In genomic region chr15:76181705-76182107, GRCh38 we compare ENCODE assay signal across 10 cellular contexts.
DNase-seq lines count a peak whose midpoint lies in the region; ATAC-seq and TF ChIP-seq lines count a peak whose summit lies in the region.
"Had no signal": no experiment of that assay in that cellular context is flagged by ENCODE, and none has a peak within 500 bp of the region (broad histone marks: within the 10 kb centered on the region; RNA-seq: fewer than 3 reads in every experiment).

No MANE protein-coding gene starts in this region.

- H3K27me3 Mint-ChIP-seq in activated naive CD8-positive, alpha-beta T cell treated with anti-CD3 and anti-CD28 coated beads, Interleukin-2, amount 50 U/mL, for 24 hours: peaks cover 63% of the 10 kb centered on the region

- H3K36me3 Mint-ChIP-seq in activated naive CD8-positive, alpha-beta T cell treated with anti-CD3 and anti-CD28 coated beads, Interleukin-2, amount 50 U/mL, for 24 hours (ENCODE audit: low read depth): no peaks in the 10 kb centered on the region

- DNase-seq in GM06990 (ENCODE audit: extremely low read depth, insufficient read length) (peak; percentile 49), NCI-H128 (lab: John Stamatoyannopoulos, UW; ENCODE audit: unreplicated experiment) (no peak), HUDEP-2 (lab: John Stamatoyannopoulos, UW; ENCODE audit: unreplicated experiment in 76 of 76) (no peak), amygdala (lab: John Stamatoyannopoulos, UW) (no peak)
- peak; percentile 18 for DNase-seq in activated naive CD8-positive, alpha-beta T cell treated with anti-CD3 and anti-CD28 coated beads, Interleukin-2, amount 50 U/mL, for 24 hours
- DNase-seq: NCI-H1092 treated with DMSO at 0.1 percent for 48 hours, WERI-Rb-1 had no signal

- H3K4me1 Mint-ChIP-seq in activated naive CD8-positive, alpha-beta T cell treated with anti-CD3 and anti-CD28 coated beads, Interleukin-2, amount 50 U/mL, for 24 hours: peaks cover 14% of the 10 kb centered on the region

- no peak overlapping the region for H3K27ac Mint-ChIP-seq in activated naive CD8-positive, alpha-beta T cell treated with anti-CD3 and anti-CD28 coated beads, Interleukin-2, amount 50 U/mL, for 24 hours

- peak; percentile 94 for ATAC-seq in GM19351 (IDR thresholded peaks at IDR 0.05; ENCODE audit: unreplicated experiment)
- peak; percentile 74 for ATAC-seq in HG03342 (IDR thresholded peaks at IDR 0.05; ENCODE audit: unreplicated experiment)
- ATAC-seq in activated naive CD8-positive, alpha-beta T cell treated with anti-CD3 and anti-CD28 coated beads, Interleukin-2, amount 50 U/mL, for 24 hours: peak; percentile 83
- no peak for ATAC-seq in HG03196 (IDR thresholded peaks at IDR 0.05; ENCODE audit: unreplicated experiment)

- no peak overlapping the region for H3K4me3 ChIP-seq in GM06990 (replicated peaks; ENCODE audit: low read depth, low read length)

- no peak for TF ChIP-seq CTCF in GM06990 (IDR thresholded peaks at IDR 0.05; ENCODE audit: insufficient read depth, low read length, poor library complexity, severe bottlenecking)

- peak overlapping the region; percentile 43 for H3K4me3 Mint-ChIP-seq in activated naive CD8-positive, alpha-beta T cell treated with anti-CD3 and anti-CD28 coated beads, Interleukin-2, amount 50 U/mL, for 24 hours

- H3K27me3 ChIP-seq in GM06990 (replicated peaks; ENCODE audit: control insufficient read depth, insufficient read depth, low read length): no peaks in the 10 kb centered on the region

- no peaks in the 10 kb centered on the region for H3K9me3 Mint-ChIP-seq in activated naive CD8-positive, alpha-beta T cell treated with anti-CD3 and anti-CD28 coated beads, Interleukin-2, amount 50 U/mL, for 24 hours

- H3K36me3 ChIP-seq in GM06990 (ENCODE audit: control insufficient read depth, insufficient read depth, low read length): no peaks in the 10 kb centered on the region
- H3K36me3 ChIP-seq: WERI-Rb-1 had no signal

Comparison
In these comparisons a context has a peak if more than half of its experiments do, and no peak if none do; other contexts are left out.
1. DNase-seq: peak in GM06990 (single experiment) and activated naive CD8-positive, alpha-beta T cell treated with anti-CD3 and anti-CD28 coated beads, Interleukin-2, amount 50 U/mL, for 24 hours (single experiment); none in NCI-H128 (single experiment), HUDEP-2 (0 of 76) and amygdala (0 of 56).